8 cellular contexts compared by ENCODE assay signal in the genomic region with DNA sequence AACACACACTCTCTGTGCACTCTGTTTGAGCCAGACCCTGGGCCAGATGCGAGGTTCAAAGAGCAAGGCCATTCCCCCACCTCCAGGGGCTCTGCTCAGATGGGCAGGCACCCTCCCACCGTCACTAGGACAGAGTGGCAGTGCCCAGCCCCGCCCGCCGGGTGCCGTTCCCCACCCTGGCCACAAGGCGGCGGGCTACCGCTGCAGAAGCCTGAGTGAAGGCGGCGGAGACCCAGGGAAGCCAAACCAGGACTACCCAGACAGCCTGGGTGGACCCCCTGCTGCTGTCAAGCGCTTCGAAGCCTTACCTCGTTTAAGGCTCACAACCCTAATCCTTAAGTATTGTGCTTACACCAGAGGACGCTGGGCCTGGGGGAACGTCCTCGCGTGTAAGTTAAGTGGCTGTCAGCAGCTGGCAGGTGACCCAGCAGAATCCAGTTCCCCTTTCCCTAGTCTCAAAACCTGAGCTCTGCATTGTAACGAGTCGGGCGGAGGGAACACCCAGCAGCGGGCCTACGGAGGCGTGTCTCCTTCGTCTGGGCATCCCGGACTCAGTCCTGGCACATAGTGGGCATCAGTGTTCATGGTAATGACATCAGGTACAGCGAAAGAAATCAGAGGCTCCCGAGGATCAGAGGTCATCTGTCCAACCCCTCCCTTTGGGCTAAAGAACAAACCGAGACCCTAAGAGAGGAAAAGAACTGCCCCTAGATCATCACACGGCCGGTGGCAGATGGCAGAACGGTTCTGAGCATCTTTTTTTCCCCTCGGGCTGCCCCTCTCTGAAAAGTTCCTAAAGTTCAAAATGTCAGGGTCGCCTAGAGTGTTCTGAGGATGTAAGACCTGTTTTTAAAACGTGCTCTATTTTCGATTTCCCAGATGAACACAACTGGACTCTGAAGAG. TPM values are rescaled to one million over a fixed set of nuclear protein-coding genes. Genes with fewer than 3 reads are reported as not detected.
DNase-seq lines count a peak whose midpoint lies in the region; ATAC-seq, FAIRE-seq and TF ChIP-seq lines count a peak whose summit lies in the region.

No MANE protein-coding gene starts in this region.

- ATAC-seq in HG02852 (IDR thresholded peaks at IDR 0.05; ENCODE audit: unreplicated experiment): peak; percentile 46
- ATAC-seq in HG03520 (IDR thresholded peaks at IDR 0.05; ENCODE audit: unreplicated experiment): no peak

- FAIRE-seq in bronchial epithelial cell (lab: Jason Lieb, UNC): no peak

- DNase-seq in GM10266 (ENCODE audit: extremely low spot score): peak; percentile 89
- peak; percentile 83 for DNase-seq in NCI-H2227 (lab: John Stamatoyannopoulos, UW; ENCODE audit: unreplicated experiment)
- peak; percentile 60 to 69 (median 64) for DNase-seq in activated CD4-positive, CD25-positive, alpha-beta regulatory T cell (lab: John Stamatoyannopoulos, UW)
- peak; percentile 51 for DNase-seq in bronchial epithelial cell (ENCODE audit: low read depth)
- peak; percentile 78 for DNase-seq in kidney tubule cell (ENCODE audit: low spot score)
- DNase-seq in stimulated activated CD4-positive, alpha-beta T cell treated with anti-CD3 and anti-CD28 coated beads, Interleukin-2, amount 100 ng/mL, for 4 hours (ENCODE audit: low read depth): peak; percentile 65

- H3K36me3 ChIP-seq in bronchial epithelial cell (ENCODE audit: control insufficient read depth, insufficient read depth, low read length): peaks cover 6% of the 10 kb centered on the region

- peak; percentile 97 for TF ChIP-seq CTCF in GM10266 (IDR thresholded peaks at IDR 0.05; ENCODE audit: control insufficient read depth, insufficient read depth, low read depth, missing control alignments)
- peak; percentile 95 for TF ChIP-seq CTCF in bronchial epithelial cell (IDR thresholded peaks at IDR 0.05; ENCODE audit: insufficient read depth, low read length, severe bottlenecking)

- H3K27me3 ChIP-seq in bronchial epithelial cell (ENCODE audit: control insufficient read depth, insufficient read depth, low read length): no peaks in the 10 kb centered on the region

- no peak overlapping the region for H3K4me3 ChIP-seq in bronchial epithelial cell (ENCODE audit: low read depth, low read length)

RNA-seq across cellular contexts. Expression of a gene that starts 4.4 kb away (rescaled TPM):
- total RNA-seq in bronchial epithelial cell: 27.1 and 38.3 TPM in 2 replicates
